ENCODE assay signal across 11 cellular contexts in the genomic region with DNA sequence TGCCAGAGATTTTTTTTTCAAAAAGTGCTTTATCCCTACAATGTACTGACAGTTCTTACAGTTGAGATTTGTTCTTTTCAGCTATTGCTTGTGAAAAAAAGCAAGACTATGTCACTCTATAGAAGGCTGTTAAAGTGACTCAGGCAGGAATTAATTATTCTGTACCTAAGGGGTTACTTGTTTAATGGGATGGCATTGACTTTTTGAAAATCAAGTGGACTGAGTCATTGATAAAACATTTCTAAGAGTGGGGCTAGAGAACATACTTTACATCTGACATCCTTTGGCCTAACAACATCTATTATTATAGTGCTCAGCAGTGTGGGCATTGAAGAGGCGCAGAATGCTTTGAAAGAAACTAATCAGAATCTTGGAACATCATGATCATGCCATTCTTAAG. TPM values are rescaled to one million over a fixed set of nuclear protein-coding genes. Genes with fewer than 3 reads are reported as not detected.
DNase-seq lines count a peak whose midpoint lies in the region; ATAC-seq and TF ChIP-seq lines count a peak whose summit lies in the region.
"Had no signal": no experiment of that assay in that cellular context is flagged by ENCODE, and none has a peak within 500 bp of the region (broad histone marks: within the 10 kb centered on the region; RNA-seq: fewer than 3 reads in every experiment).

No MANE protein-coding gene starts in this region.

- no peak overlapping the region for H3K4me3 ChIP-seq in SJSA1
- H3K4me3 ChIP-seq in fibroblast of lung (replicated peaks in 1 of 4; ENCODE audit: control extremely low read depth in 1 of 4, insufficient read depth in 1 of 4, low read depth in 3 of 4, low read length in 4 of 4) = no peak overlapping the region
- no peak overlapping the region for H3K4me3 ChIP-seq in retinal pigment epithelial cell (ENCODE audit: low read length)
- H3K4me3 ChIP-seq in OCI-LY7 (ENCODE audit: low read depth, low read length, poor library complexity, severe bottlenecking) = no peak overlapping the region
- H3K4me3 ChIP-seq: prostate gland had no signal

- intact Hi-C loops in OCI-LY7 (cut with micrococcal nuclease; ENCODE audit: unreplicated experiment) = no loop called here

- no peaks in the 10 kb centered on the region for H3K27me3 ChIP-seq in SJSA1 (replicated peaks)
- H3K27me3 ChIP-seq in fibroblast of lung (ENCODE audit: control insufficient read depth, insufficient read depth, low read length) = no peaks in the 10 kb centered on the region

- H2AFZ ChIP-seq in fibroblast of lung (ENCODE audit: low read length) = no peak overlapping the region
- H2AFZ ChIP-seq in OCI-LY7 (ENCODE audit: low read length) = no peak overlapping the region

- TF ChIP-seq CTCF in fibroblast of lung (conservative IDR thresholded peaks at IDR 0.05 in 1 of 2, IDR thresholded peaks at IDR 0.05 in 1 of 2; ENCODE audit: low read depth in 1 of 2, low read length in 2 of 2) (no peak), retinal pigment epithelial cell (conservative IDR thresholded peaks at IDR 0.05; ENCODE audit: low read depth, low read length) (no peak), GM20000 (IDR thresholded peaks at IDR 0.05; ENCODE audit: extremely low read depth, missing control alignments) (no peak), OCI-LY7 (conservative IDR thresholded peaks at IDR 0.05; ENCODE audit: low read length) (no peak)

- H4K20me1 ChIP-seq in fibroblast of lung (ENCODE audit: control insufficient read depth, extremely low read depth, insufficient read depth, low read length) (no peaks in the 10 kb centered on the region), OCI-LY7 (ENCODE audit: insufficient read depth, low read length) (no peaks in the 10 kb centered on the region)

- DNase-seq in ELR (ENCODE audit: low read depth) (peak; percentile 73), SJSA1 (ENCODE audit: low read depth in 1 of 2, low spot score in 2 of 2) (peak in 1 of 2 experiments; percentile 62), fibroblast of lung (ENCODE audit: low read depth in 2 of 2) (peak; percentile 27 to 91), retinal pigment epithelial cell (ENCODE audit: low read depth) (peak; percentile 48), GM20000 (ENCODE audit: low spot score) (no peak), OCI-LY7 (ENCODE audit: low spot score) (no peak)
- DNase-seq: MV-4-11, NCI-H524 had no signal

- CTCF ChIA-PET in OCI-LY7 (lab: Charles Lee; ENCODE audit: unreplicated experiment) = no interaction called here

- POLR2A ChIA-PET in OCI-LY7 (lab: Charles Lee) = no interaction called here

- H3K9ac ChIP-seq in fibroblast of lung (ENCODE audit: insufficient read depth, low read length) = no peak overlapping the region

- H3K36me3 ChIP-seq in SJSA1 (peaks cover 62% of the 10 kb centered on the region), fibroblast of lung (ENCODE audit: control insufficient read depth, insufficient read depth, low read length) (peaks cover 13% of the 10 kb centered on the region), OCI-LY7 (ENCODE audit: insufficient read depth, low read length) (peaks cover 86% of the 10 kb centered on the region)
- H3K36me3 ChIP-seq: prostate gland had no signal

- no peaks in the 10 kb centered on the region for H3K9me2 ChIP-seq in OCI-LY7 (ENCODE audit: insufficient read depth, low read length)

- H3K27ac ChIP-seq in SJSA1 (peak overlapping the region; percentile 51), fibroblast of lung (ENCODE audit: insufficient read depth, low read length) (no peak overlapping the region), OCI-LY7 (ENCODE audit: low read depth, low read length, poor library complexity, severe bottlenecking) (no peak overlapping the region)
- H3K27ac ChIP-seq: prostate gland had no signal

- peaks cover 36% of the 10 kb centered on the region for H3K4me1 ChIP-seq in SJSA1 (replicated peaks)
- H3K4me1 ChIP-seq in fibroblast of lung (ENCODE audit: control insufficient read depth, extremely low read depth, insufficient read depth, low read length) = peaks cover 2% of the 10 kb centered on the region
- H3K4me1 ChIP-seq in OCI-LY7 (ENCODE audit: insufficient read depth, low read length, poor library complexity, severe bottlenecking) = peaks cover 12% of the 10 kb centered on the region
- H3K4me1 ChIP-seq: prostate gland had no signal

- BruUV-seq in OCI-LY7 (replicated peaks; lab: Mats Ljungman, UMichigan) = no TSS peak

- no peaks in the 10 kb centered on the region for H3K9me3 ChIP-seq in SJSA1 (replicated peaks)
- no peaks in the 10 kb centered on the region for H3K9me3 ChIP-seq in fibroblast of lung (ENCODE audit: control insufficient read depth, insufficient read depth, low read depth, low read length)
- no peaks in the 10 kb centered on the region for H3K9me3 ChIP-seq in OCI-LY7 (ENCODE audit: low read length)
- H3K9me3 ChIP-seq: prostate gland had no signal

- no peak for ATAC-seq in HG02981 (IDR thresholded peaks at IDR 0.05; ENCODE audit: unreplicated experiment)
- ATAC-seq: activated CD4-positive, CD25-positive, alpha-beta regulatory T cell treated with anti-CD3 and anti-CD28 coated beads, Interleukin-2, amount 50 U/mL, for 24 hours had no signal

- H3K4me2 ChIP-seq in fibroblast of lung (ENCODE audit: extremely low read depth, insufficient read depth, low read length) = no peak overlapping the region
- H3K4me2 ChIP-seq in OCI-LY7 (ENCODE audit: low read length) = no peak overlapping the region

- H3K79me2 ChIP-seq in fibroblast of lung (ENCODE audit: control insufficient read depth, insufficient read depth, low read length) (no peaks in the 10 kb centered on the region), OCI-LY7 (ENCODE audit: insufficient read depth, low read depth, low read length) (no peaks in the 10 kb centered on the region)

RNA-seq across cellular contexts. Expression of a gene that starts 34.3 kb away (rescaled TPM):
- total RNA-seq in SJSA1 (2014; rRNA removed; shearing (Covaris generic)) = 29.4 and 67.3 TPM in 2 replicates
- 31.5 and 32.6 TPM in 2 replicates for total RNA-seq in fibroblast of lung
- polyA plus RNA-seq in fibroblast of lung = 54.3 and 55.9 TPM in 2 replicates
- polyA plus RNA-seq in fibroblast of lung (2012) = 24.7 and 27.9 TPM in 2 replicates
- 18.9 and 30.8 TPM in 2 replicates for polyA minus RNA-seq in fibroblast of lung (ENCODE audit: low replicate concordance)
- 28.1 and 46.7 TPM in 2 replicates for total RNA-seq in OCI-LY7 (2014; rRNA removed; shearing (Covaris generic))
- 45.8 and 46.0 TPM in 2 replicates for total RNA-seq in OCI-LY7 (2022)

RNA-seq across cellular contexts. Expression of a gene that starts 45.1 kb away (rescaled TPM):
- 6.0 and 8.2 TPM in 2 replicates for total RNA-seq in SJSA1 (2014; rRNA removed; shearing (Covaris generic))
- total RNA-seq in fibroblast of lung (3.9 and 4.5 TPM in 2 replicates), OCI-LY7 (2022) (21.0 and 21.6 TPM in 2 replicates)
- polyA plus RNA-seq in fibroblast of lung = 7.0 and 7.9 TPM in 2 replicates
- polyA plus RNA-seq in fibroblast of lung (2012) = 4.7 and 6.9 TPM in 2 replicates
- 5.7 and 11.3 TPM in 2 replicates for polyA minus RNA-seq in fibroblast of lung (ENCODE audit: low replicate concordance)
- 4.1 and 4.8 TPM in 2 replicates for total RNA-seq in OCI-LY7 (2014; rRNA removed; shearing (Covaris generic))

RNA-seq across cellular contexts. Expression of a gene that starts 46.4 kb away (rescaled TPM):
- total RNA-seq in SJSA1 (2014; rRNA removed; shearing (Covaris generic)) = 146 and 177 TPM in 2 replicates
- total RNA-seq in fibroblast of lung (71.4 and 95.6 TPM in 2 replicates), OCI-LY7 (2022) (50.5 and 55.3 TPM in 2 replicates)
- polyA plus RNA-seq in fibroblast of lung = 80.7 and 88.6 TPM in 2 replicates
- 55.4 and 64.6 TPM in 2 replicates for polyA plus RNA-seq in fibroblast of lung (2012)
- polyA minus RNA-seq in fibroblast of lung (ENCODE audit: low replicate concordance) = 20.9 and 23.2 TPM in 2 replicates
- 29.2 and 34.7 TPM in 2 replicates for total RNA-seq in OCI-LY7 (2014; rRNA removed; shearing (Covaris generic))

RNA-seq across cellular contexts. Expression of a gene that starts 59.2 kb away (rescaled TPM):
- 40.4 and 53.2 TPM in 2 replicates for total RNA-seq in SJSA1 (2014; rRNA removed; shearing (Covaris generic))
- total RNA-seq in fibroblast of lung (41.1 and 45.4 TPM in 2 replicates), OCI-LY7 (2022) (52.1 and 52.3 TPM in 2 replicates)
- polyA plus RNA-seq in fibroblast of lung = 20.0 and 29.9 TPM in 2 replicates
- polyA plus RNA-seq in fibroblast of lung (2012) = 15.0 and 21.9 TPM in 2 replicates
- polyA minus RNA-seq in fibroblast of lung (ENCODE audit: low replicate concordance) = 8.7 and 11.1 TPM in 2 replicates
- 43.0 and 47.8 TPM in 2 replicates for total RNA-seq in OCI-LY7 (2014; rRNA removed; shearing (Covaris generic))

Comparison
In these comparisons a context has a peak if more than half of its experiments do, and no peak if none do; other contexts are left out.
1. DNase-seq: peak in ELR (single experiment), fibroblast of lung (2 of 2) and retinal pigment epithelial cell (single experiment); none in GM20000 (single experiment) and OCI-LY7 (single experiment).